11 cellular contexts compared by ENCODE assay signal in the genomic region with DNA sequence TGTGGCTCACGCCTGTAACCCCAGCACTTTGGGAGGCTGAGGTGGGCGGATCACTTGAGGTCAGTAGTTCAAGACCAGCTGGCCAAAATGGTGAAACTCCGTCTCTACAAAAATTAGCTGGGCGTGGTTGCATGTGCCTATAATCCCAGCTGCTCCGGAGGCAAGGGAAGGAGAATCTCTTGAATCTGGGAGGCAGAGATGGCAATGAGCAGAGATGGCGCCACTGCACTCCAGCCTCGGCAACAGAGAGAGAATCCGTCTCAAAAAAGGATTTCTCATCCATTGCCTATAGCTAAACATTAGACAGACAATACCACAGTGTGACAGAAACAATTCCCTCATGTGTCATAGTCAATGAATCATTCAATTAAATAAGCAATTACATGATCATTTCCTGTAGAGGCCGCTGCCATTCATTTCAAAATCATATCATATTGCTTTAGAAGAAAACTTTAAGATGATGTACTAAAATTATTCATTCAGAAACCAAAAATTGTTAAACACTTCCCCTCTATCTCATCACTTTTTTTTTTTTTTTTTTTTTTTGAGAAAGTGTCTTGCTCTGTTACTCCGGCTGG.
DNase-seq lines count a peak whose midpoint lies in the region; ATAC-seq and TF ChIP-seq lines count a peak whose summit lies in the region.
"Had no signal": no experiment of that assay in that cellular context is flagged by ENCODE, and none has a peak within 500 bp of the region (broad histone marks: within the 10 kb centered on the region; RNA-seq: fewer than 3 reads in every experiment).

No MANE protein-coding gene starts in this region.

- 69 to 75% methylated on average over 10 of the region's 10 CpGs for WGBS in aorta, 2 donors

- DNase-seq in ELR (ENCODE audit: low read depth) (peak; percentile 87), RWPE1 (ENCODE audit: low spot score) (peak; percentile 79), fibroblast of peridontal ligament (ENCODE audit: extremely low read depth) (peak; percentile 64), AG08395 (ENCODE audit: low spot score) (no peak), aorta (no peak), iPS-NIHi7 (ENCODE audit: extremely low spot score) (no peak)
- DNase-seq: DMS79, left ventricle myocardium inferior, NCI-H446 treated with DMSO at 0.1 percent for 48 hours had no signal

- CTCF ChIA-PET in RWPE1 (lab: Yijun Ruan, JAX) = interaction anchor here (0.5 to 1.2 kb wide), 5 partner anchors 18 to 252 kb away, joined by 3 to 4 read pairs (median 3); no protein-coding TSS in a partner anchor

- H3K4me3 ChIP-seq in aorta (ENCODE audit: low read length in 2 of 2) = no peak overlapping the region
- H3K4me3 ChIP-seq: left ventricle myocardium inferior had no signal

- intact Hi-C loops in aorta (cut with DNase I) = no loop called here

- no peak for ATAC-seq in HG03439 (IDR thresholded peaks at IDR 0.05; ENCODE audit: unreplicated experiment)
- ATAC-seq in aorta (ENCODE audit: low FRiP score) = no peak

- peak; percentile 26 for TF ChIP-seq CTCF in 22Rv1 (IDR thresholded peaks at IDR 0.05)
- no peak; the same call in 1 of the 2 replicates for TF ChIP-seq CTCF in RWPE1 (conservative IDR thresholded peaks at IDR 0.05; ENCODE audit: low read depth)

- H3K27me3 ChIP-seq in aorta (ENCODE audit: control insufficient read depth in 1 of 2, insufficient read depth in 2 of 2, low read length in 1 of 2) = no peaks in the 10 kb centered on the region

- H3K27ac ChIP-seq in 22Rv1 (no peak overlapping the region), RWPE1 (peak overlapping the region; percentile 57; the same call in 1 of the 2 replicates), aorta (ENCODE audit: low read depth in 1 of 2, low read length in 2 of 2) (no peak overlapping the region)
- H3K27ac ChIP-seq: left ventricle myocardium inferior had no signal

- H3K36me3 ChIP-seq in aorta (ENCODE audit: control insufficient read depth in 1 of 2, insufficient read depth in 2 of 2, low read length in 1 of 2) = no peaks in the 10 kb centered on the region
- H3K36me3 ChIP-seq: left ventricle myocardium inferior had no signal

- POLR2A ChIA-PET in RWPE1 (lab: Yijun Ruan, JAX; ENCODE audit: low non-redundant PET) = no interaction called here

- no peaks in the 10 kb centered on the region for H3K4me1 ChIP-seq in aorta (ENCODE audit: control insufficient read depth in 1 of 2, insufficient read depth in 2 of 2, low read length in 2 of 2)
- H3K4me1 ChIP-seq: left ventricle myocardium inferior had no signal

- no peaks in the 10 kb centered on the region for H3K9me3 ChIP-seq in aorta (ENCODE audit: control insufficient read depth, low read length)
- H3K9me3 ChIP-seq: left ventricle myocardium inferior had no signal

Comparison
In these comparisons a context has a peak if more than half of its experiments do, and no peak if none do; other contexts are left out.
1. DNase-seq: peak in ELR (single experiment), RWPE1 (single experiment) and fibroblast of peridontal ligament (single experiment); none in AG08395 (single experiment), aorta (0 of 2) and iPS-NIHi7 (single experiment).